17 cellular contexts compared by ENCODE assay signal in the genomic region with DNA sequence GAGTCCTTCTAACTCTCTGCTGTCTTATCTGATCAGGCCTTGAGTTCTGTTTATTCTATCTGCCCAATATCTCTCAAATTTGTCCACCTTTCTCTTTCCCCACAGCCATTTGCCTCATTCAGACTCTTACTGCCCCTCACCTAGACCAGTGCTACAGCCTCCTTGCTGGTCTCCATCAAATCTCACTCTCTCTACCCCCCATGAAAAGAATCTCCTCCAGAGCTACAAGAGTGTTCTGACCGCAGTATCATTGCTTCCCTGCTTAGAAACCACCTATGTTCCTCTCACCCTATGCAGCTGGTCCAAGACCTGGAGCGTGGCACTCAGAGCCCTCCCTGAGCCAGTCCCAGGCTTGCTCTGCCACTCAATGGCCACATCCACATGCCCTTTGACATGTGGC.
DNase-seq lines count a peak whose midpoint lies in the region; ATAC-seq, FAIRE-seq and TF ChIP-seq lines count a peak whose summit lies in the region.
"Had no signal": no experiment of that assay in that cellular context is flagged by ENCODE, and none has a peak within 500 bp of the region (broad histone marks: within the 10 kb centered on the region; RNA-seq: fewer than 3 reads in every experiment).

No MANE protein-coding gene starts in this region.

- peaks cover 31% of the 10 kb centered on the region for H3K4me1 ChIP-seq in astrocyte (ENCODE audit: insufficient read depth, low read length)
- H3K4me1 ChIP-seq in muscle layer of colon (ENCODE audit: insufficient read depth, low read length), result peaks cover 48% of the 10 kb centered on the region

- DNase-seq in HFFc6, result no peak
- no peak for DNase-seq in astrocyte (ENCODE audit: low read depth)
- DNase-seq in stimulated activated naive CD8-positive, alpha-beta T cell treated with anti-CD3 and anti-CD28 coated beads, Interleukin-15, amount 100 ng/mL, for 72 hours, result no peak
- DNase-seq in HT-29 (ENCODE audit: low spot score), result no peak
- DNase-seq in cerebellum (ENCODE audit: low spot score), result no peak
- DNase-seq in T-helper 9 cell, result no peak
- DNase-seq: activated T-cell treated with anti-CD3 and anti-CD28 coated beads, Interleukin-2, amount 50 U/mL, for 1 hour; cortex of kidney; DND-41; Kasumi-1; mesendoderm; NCI-H1092; NCI-H2081; testis had no signal

- peaks cover 83% of the 10 kb centered on the region for H3K4me1 Mint-ChIP-seq in HFFc6 (ENCODE audit: low read depth)
- peaks cover 35% of the 10 kb centered on the region for H3K4me1 Mint-ChIP-seq in astrocyte (ENCODE audit: low read depth, unreplicated experiment)
- H3K4me1 Mint-ChIP-seq in stimulated activated naive CD8-positive, alpha-beta T cell treated with anti-CD3 and anti-CD28 coated beads, Interleukin-15, amount 100 ng/mL, for 72 hours, result peaks cover 28% of the 10 kb centered on the region

- TF ChIP-seq CTCF in HFFc6 (IDR thresholded peaks at IDR 0.05) (no peak), astrocyte (IDR thresholded peaks at IDR 0.05; ENCODE audit: insufficient read depth, low read depth, low read length) (no peak)

- H3K79me2 ChIP-seq in astrocyte (ENCODE audit: insufficient read depth, low read length), result no peaks in the 10 kb centered on the region

- no peak for ATAC-seq in stimulated activated naive CD8-positive, alpha-beta T cell treated with anti-CD3 and anti-CD28 coated beads, Interleukin-15, amount 100 ng/mL, for 72 hours
- ATAC-seq: activated naive CD4-positive, alpha-beta T cell treated with anti-CD3 and anti-CD28 coated beads, Interleukin-2, amount 50 U/mL, for 72 hours; natural killer cell treated with Interleukin-12 subunit alpha and Interleukin-12 subunit beta and Interleukin-15 and Interleukin-18, amount 100 ng/mL, for 72 hours had no signal

- H3K27ac Mint-ChIP-seq in HFFc6 (peak overlapping the region; percentile 93), astrocyte (ENCODE audit: unreplicated experiment) (peak overlapping the region; percentile 50)
- H3K27ac Mint-ChIP-seq in stimulated activated naive CD8-positive, alpha-beta T cell treated with anti-CD3 and anti-CD28 coated beads, Interleukin-15, amount 100 ng/mL, for 72 hours, result peak overlapping the region; percentile 15 to 64
- H3K27ac Mint-ChIP-seq: natural killer cell treated with Interleukin-12 subunit alpha and Interleukin-12 subunit beta and Interleukin-15 and Interleukin-18, amount 100 ng/mL, for 72 hours had no signal

- H3K27me3 Mint-ChIP-seq in HFFc6 (ENCODE audit: insufficient read depth), result no peaks in the 10 kb centered on the region; the same call in 1 of the 2 replicates
- no peaks in the 10 kb centered on the region for H3K27me3 Mint-ChIP-seq in astrocyte (ENCODE audit: low read depth, unreplicated experiment)
- no peaks in the 10 kb centered on the region for H3K27me3 Mint-ChIP-seq in stimulated activated naive CD8-positive, alpha-beta T cell treated with anti-CD3 and anti-CD28 coated beads, Interleukin-15, amount 100 ng/mL, for 72 hours

- H4K20me1 ChIP-seq in astrocyte (ENCODE audit: insufficient read depth, low read length), result no peaks in the 10 kb centered on the region

- H3K9ac ChIP-seq in astrocyte (ENCODE audit: low read length), result no peak overlapping the region
- H3K9ac ChIP-seq in muscle layer of colon (ENCODE audit: low read length), result no peak overlapping the region

- no peak for FAIRE-seq in astrocyte (lab: Jason Lieb, UNC)

- no peaks in the 10 kb centered on the region for H3K9me3 ChIP-seq in astrocyte (ENCODE audit: insufficient read depth, low read depth, low read length)
- H3K9me3 ChIP-seq in muscle layer of colon (ENCODE audit: low read length), result no peaks in the 10 kb centered on the region
- H3K9me3 ChIP-seq: testis had no signal

- peak overlapping the region; percentile 31 for H2AFZ ChIP-seq in astrocyte (ENCODE audit: low read depth, low read length)

- peaks cover 9% of the 10 kb centered on the region; the same call in 1 of the 2 replicates for H3K9me3 Mint-ChIP-seq in HFFc6
- H3K9me3 Mint-ChIP-seq in astrocyte (ENCODE audit: unreplicated experiment), result peaks cover 6% of the 10 kb centered on the region
- peaks cover 7 to 10% of the 10 kb centered on the region in 2 donors for H3K9me3 Mint-ChIP-seq in stimulated activated naive CD8-positive, alpha-beta T cell treated with anti-CD3 and anti-CD28 coated beads, Interleukin-15, amount 100 ng/mL, for 72 hours
- H3K9me3 Mint-ChIP-seq: natural killer cell treated with Interleukin-12 subunit alpha and Interleukin-12 subunit beta and Interleukin-15 and Interleukin-18, amount 100 ng/mL, for 72 hours had no signal

- H3K36me3 ChIP-seq in astrocyte (ENCODE audit: insufficient read depth, low read length) (no peaks in the 10 kb centered on the region), muscle layer of colon (ENCODE audit: insufficient read depth, low read length) (no peaks in the 10 kb centered on the region)

- H3K27me3 ChIP-seq in astrocyte (ENCODE audit: insufficient read depth, low read length) (no peaks in the 10 kb centered on the region), muscle layer of colon (ENCODE audit: control insufficient read depth in 1 of 2, insufficient read depth in 2 of 2, low read length in 2 of 2) (no peaks in the 10 kb centered on the region)
- H3K27me3 ChIP-seq: testis had no signal

- H3K4me3 ChIP-seq in astrocyte (ENCODE audit: insufficient read depth, low read depth, low read length) (no peak overlapping the region), muscle layer of colon (ENCODE audit: low read depth in 1 of 2, low read length in 2 of 2) (peak overlapping the region in 1 of 2 donors; percentile 3)
- H3K4me3 ChIP-seq: testis had no signal

- H3K4me2 ChIP-seq in astrocyte (ENCODE audit: low read length), result peak overlapping the region; percentile 39

- H3K4me3 Mint-ChIP-seq in HFFc6, result peak overlapping the region; percentile 14; the same call in 1 of the 2 replicates
- no peak overlapping the region for H3K4me3 Mint-ChIP-seq in astrocyte (ENCODE audit: unreplicated experiment)
- no peak overlapping the region for H3K4me3 Mint-ChIP-seq in stimulated activated naive CD8-positive, alpha-beta T cell treated with anti-CD3 and anti-CD28 coated beads, Interleukin-15, amount 100 ng/mL, for 72 hours
- H3K4me3 Mint-ChIP-seq: natural killer cell treated with Interleukin-12 subunit alpha and Interleukin-12 subunit beta and Interleukin-15 and Interleukin-18, amount 100 ng/mL, for 72 hours had no signal

- no peak overlapping the region for H3K27ac ChIP-seq in astrocyte (ENCODE audit: low read depth, low read length)
- H3K27ac ChIP-seq in muscle layer of colon (ENCODE audit: low read depth, low read length), result peak overlapping the region; percentile 31

- peaks cover 10% of the 10 kb centered on the region for H3K36me3 Mint-ChIP-seq in HFFc6 (ENCODE audit: low read depth)
- peaks cover 2% of the 10 kb centered on the region for H3K36me3 Mint-ChIP-seq in astrocyte (ENCODE audit: low read depth, unreplicated experiment)

Comparison
In these comparisons a context has a peak if more than half of its experiments do, and no peak if none do; other contexts are left out.
1. H3K27ac Mint-ChIP-seq: peak in every context shown above with its lines; median percentile 93 in HFFc6; 50 in astrocyte; 40 in stimulated activated naive CD8-positive, alpha-beta T cell treated with anti-CD3 and anti-CD28 coated beads, Interleukin-15, amount 100 ng/mL, for 72 hours.